ENCODE assay signal across 9 cellular contexts in the genomic region with DNA sequence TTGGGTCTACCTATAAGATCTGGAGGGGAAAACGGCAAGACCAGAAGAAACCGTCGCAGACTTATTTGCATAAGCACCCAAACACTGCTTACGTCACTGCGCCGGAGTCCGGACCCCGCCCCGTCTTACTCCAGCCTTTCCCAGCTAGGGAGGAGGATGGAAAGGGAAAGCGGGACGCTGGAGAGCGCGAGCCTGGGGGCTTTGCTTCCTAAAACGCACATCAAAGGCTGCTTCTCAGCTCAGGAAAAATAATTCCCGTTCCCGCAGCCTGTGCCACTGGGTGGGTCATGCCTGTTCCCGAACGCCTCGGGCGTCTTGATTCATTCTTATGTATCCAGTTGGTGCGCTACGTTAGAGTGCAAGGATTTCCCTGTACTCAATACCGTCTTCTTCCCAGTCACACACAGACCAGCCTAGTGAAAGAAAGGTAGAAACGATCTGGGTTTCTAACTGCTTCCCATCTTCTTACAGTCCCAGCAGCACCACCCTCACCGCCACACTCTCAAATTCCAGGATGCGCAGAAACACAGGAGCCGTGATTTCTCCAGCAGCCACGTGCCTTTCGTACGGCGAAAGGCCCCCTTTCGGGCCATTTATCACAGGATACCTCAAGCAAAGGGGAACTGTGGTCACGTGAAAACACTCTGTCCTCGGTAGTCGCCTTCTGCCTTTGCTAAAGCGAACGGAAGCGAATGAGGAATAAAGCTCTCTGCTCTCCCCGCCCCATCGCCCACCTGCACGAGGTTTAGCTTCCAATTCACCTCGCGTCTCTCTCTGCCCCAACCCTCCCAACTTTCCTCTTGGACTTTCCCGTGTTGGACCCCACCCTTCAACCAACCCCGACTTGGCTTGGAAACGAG. TPM values are rescaled to one million over a fixed set of nuclear protein-coding genes. Genes with fewer than 3 reads are reported as not detected.
A peak's percentile ranks its signal among the peaks of the same experiment; 100 is the strongest.
DNase-seq lines count a peak whose midpoint lies in the region; ATAC-seq lines count a peak whose summit lies in the region.
"Had no signal": no experiment of that assay in that cellular context is flagged by ENCODE, and none has a peak within 500 bp of the region (broad histone marks: within the 10 kb centered on the region; RNA-seq: fewer than 3 reads in every experiment).

No MANE protein-coding gene starts in this region.

- no peak overlapping the region for H4K8ac ChIP-seq in trophoblast cell (ENCODE audit: low read depth, low read length)

- intact Hi-C loops in left cardiac atrium (cut with DNase I) = no loop called here

- peak; percentile 28 for DNase-seq in activated naive CD4-positive, alpha-beta T cell treated with anti-CD3 and anti-CD28 coated beads, Interleukin-2, amount 10 ng/mL, durations not matched to agents 7 days and 5 days
- no peak for DNase-seq in activated naive CD4-positive, alpha-beta T cell treated with anti-CD3 and anti-CD28 coated beads, Interleukin-2, amount 50 U/mL, for 16 hours
- peak; percentile 77 to 80 for DNase-seq in NCI-H446 (lab: John Stamatoyannopoulos, UW)
- DNase-seq in amygdala (lab: John Stamatoyannopoulos, UW) = peak in 52 of 56 donors; percentile 13 to 86 (median 66)
- DNase-seq in left cardiac atrium = no peak
- peak; percentile 41 to 54 for DNase-seq in trophoblast cell
- no peak for DNase-seq in SIG-M5 treated with dmso at 0.1 percent for 504 hours (lab: John Stamatoyannopoulos, UW; ENCODE audit: unreplicated experiment)

- WGBS in trophoblast cell (ENCODE audit: extremely low coverage, insufficient coverage, insufficient read length) = no CpG with 5 or more reads among the region's 46 CpGs

- no peak overlapping the region for H3K23ac ChIP-seq in trophoblast cell (ENCODE audit: low read length)

- H4K91ac ChIP-seq in trophoblast cell (ENCODE audit: low read depth, low read length) = no peak overlapping the region

- no peak overlapping the region for H4K12ac ChIP-seq in trophoblast cell (ENCODE audit: low read depth, low read length)

- peaks cover 5% of the 10 kb centered on the region for H3K79me1 ChIP-seq in trophoblast cell (ENCODE audit: low read length)

- H3K4me3 ChIP-seq in trophoblast cell (ENCODE audit: low read depth, low read length) = peak overlapping the region; percentile 86

- no peaks in the 10 kb centered on the region for H3K27me3 ChIP-seq in trophoblast cell (ENCODE audit: insufficient read depth, low read length)

- H3K79me2 ChIP-seq in trophoblast cell (ENCODE audit: control insufficient read depth, insufficient read depth, low read length, poor library complexity) = no peaks in the 10 kb centered on the region

- H3K9me3 Mint-ChIP-seq in activated naive CD4-positive, alpha-beta T cell treated with anti-CD3 and anti-CD28 coated beads, Interleukin-2, amount 10 ng/mL, durations not matched to agents 7 days and 5 days = no peaks in the 10 kb centered on the region
- H3K9me3 Mint-ChIP-seq: activated naive CD4-positive, alpha-beta T cell treated with anti-CD3 and anti-CD28 coated beads, Interleukin-2, amount 50 U/mL, for 24 hours had no signal

- peak overlapping the region; percentile 100 for H3K4me2 ChIP-seq in trophoblast cell (ENCODE audit: low read length)

- CTCF ChIA-PET in activated naive CD4-positive, alpha-beta T cell treated with anti-CD3 and anti-CD28 coated beads, Interleukin-2, amount 10 ng/mL, durations not matched to agents 7 days and 5 days (lab: Charles Lee) = no interaction called here

- no peak overlapping the region for H2BK120ac ChIP-seq in trophoblast cell (ENCODE audit: insufficient read depth, low read length, poor library complexity)

- H3K9me3 ChIP-seq in trophoblast cell (ENCODE audit: insufficient read depth, low read depth, low read length) = no peaks in the 10 kb centered on the region

- ATAC-seq in left cardiac atrium (peak; percentile 38 to 75), HG03039 (IDR thresholded peaks at IDR 0.05; ENCODE audit: unreplicated experiment) (no peak)

- no peak overlapping the region for H3K27ac ChIP-seq in trophoblast cell (ENCODE audit: low read depth, low read length)

- H3K4me1 Mint-ChIP-seq in activated naive CD4-positive, alpha-beta T cell treated with anti-CD3 and anti-CD28 coated beads, Interleukin-2, amount 10 ng/mL, durations not matched to agents 7 days and 5 days = peaks cover 16% of the 10 kb centered on the region

- H2BK5ac ChIP-seq in trophoblast cell (ENCODE audit: low read depth, low read length, poor library complexity) = no peak overlapping the region

- H2BK12ac ChIP-seq in trophoblast cell (ENCODE audit: low read length) = no peak overlapping the region

- no peaks in the 10 kb centered on the region for H3K36me3 Mint-ChIP-seq in activated naive CD4-positive, alpha-beta T cell treated with anti-CD3 and anti-CD28 coated beads, Interleukin-2, amount 10 ng/mL, durations not matched to agents 7 days and 5 days
- H3K36me3 Mint-ChIP-seq: activated naive CD4-positive, alpha-beta T cell treated with anti-CD3 and anti-CD28 coated beads, Interleukin-2, amount 50 U/mL, for 24 hours had no signal

- peaks cover 32% of the 10 kb centered on the region for H3K27me3 Mint-ChIP-seq in activated naive CD4-positive, alpha-beta T cell treated with anti-CD3 and anti-CD28 coated beads, Interleukin-2, amount 10 ng/mL, durations not matched to agents 7 days and 5 days

- H3K14ac ChIP-seq in trophoblast cell (ENCODE audit: low read length) = no peak overlapping the region

- no peak overlapping the region for H2AK5ac ChIP-seq in trophoblast cell (ENCODE audit: low read length)

- H3K4me1 ChIP-seq in trophoblast cell (ENCODE audit: control insufficient read depth in 1 of 2, insufficient read depth in 2 of 2, low read length in 2 of 2) = peaks cover 0 to 4% of the 10 kb centered on the region in 2 experiments

- no peak overlapping the region for H3K27ac Mint-ChIP-seq in activated naive CD4-positive, alpha-beta T cell treated with anti-CD3 and anti-CD28 coated beads, Interleukin-2, amount 10 ng/mL, durations not matched to agents 7 days and 5 days
- H3K27ac Mint-ChIP-seq: activated naive CD4-positive, alpha-beta T cell treated with anti-CD3 and anti-CD28 coated beads, Interleukin-2, amount 50 U/mL, for 24 hours had no signal

- H3K4ac ChIP-seq in trophoblast cell (ENCODE audit: low read depth, low read length) = no peak overlapping the region

- H3K4me3 Mint-ChIP-seq in activated naive CD4-positive, alpha-beta T cell treated with anti-CD3 and anti-CD28 coated beads, Interleukin-2, amount 10 ng/mL, durations not matched to agents 7 days and 5 days = peak overlapping the region; percentile 32
- H3K4me3 Mint-ChIP-seq: activated naive CD4-positive, alpha-beta T cell treated with anti-CD3 and anti-CD28 coated beads, Interleukin-2, amount 50 U/mL, for 24 hours had no signal

- peak overlapping the region; percentile 38 for H2AFZ ChIP-seq in trophoblast cell (ENCODE audit: insufficient read depth, low read length, poor library complexity)

- H3K18ac ChIP-seq in trophoblast cell (ENCODE audit: low read length) = no peak overlapping the region

- H3K9ac ChIP-seq in trophoblast cell (ENCODE audit: low read length) = no peak overlapping the region

- no peaks in the 10 kb centered on the region for H3K36me3 ChIP-seq in trophoblast cell (ENCODE audit: control insufficient read depth in 1 of 2, insufficient read depth in 2 of 2, low read length in 2 of 2)

RNA-seq across cellular contexts. Expression of a gene that starts 1.0 kb away (rescaled TPM):
- under 1 TPM in 1 of 2 donors, not detected in 1; 0.56 TPM for total RNA-seq in left cardiac atrium
- 7.1 and 7.4 TPM in 2 replicates for polyA plus RNA-seq in trophoblast cell (2013)

Comparison
In these comparisons a context has a peak if more than half of its experiments do, and no peak if none do; other contexts are left out.
1. DNase-seq: peak in activated naive CD4-positive, alpha-beta T cell treated with anti-CD3 and anti-CD28 coated beads, Interleukin-2, amount 10 ng/mL, durations not matched to agents 7 days and 5 days (single experiment), NCI-H446 (2 of 2), amygdala (52 of 56) and trophoblast cell (2 of 2); none in activated naive CD4-positive, alpha-beta T cell treated with anti-CD3 and anti-CD28 coated beads, Interleukin-2, amount 50 U/mL, for 16 hours (single experiment), left cardiac atrium (single experiment) and SIG-M5 treated with dmso at 0.1 percent for 504 hours (single experiment).